26 cellular contexts compared by ENCODE assay signal in genomic region chr2:230955163-230955779, GRCh38. TPM values are rescaled to one million over a fixed set of nuclear protein-coding genes. Genes with fewer than 3 reads are reported as not detected.
"Had no signal": no experiment of that assay in that cellular context is flagged by ENCODE, and none has a peak within 500 bp of the region (broad histone marks: within the 10 kb centered on the region; RNA-seq: fewer than 3 reads in every experiment).

No MANE protein-coding gene starts in this region.

- H3K27ac ChIP-seq: brain microvascular endothelial cell, parathyroid adenoma, transverse colon, VCaP had no signal

- H3K4me3 Mint-ChIP-seq: activated naive CD4-positive, alpha-beta T cell treated with anti-CD3 and anti-CD28 coated beads, Interleukin-2, amount 10 ng/mL, durations not matched to agents 7 days and 5 days; memory B cell; nephron progenitor cell; T-cell; T-helper 2 cell treated with Interferon-gamma antibody and Interleukin-4, amounts not matched to agents 5 μg/mL and 100 μg/mL, for 36 hours had no signal

- H3K9me3 ChIP-seq: transverse colon had no signal

- ATAC-seq: activated CD4-positive, CD25-positive, alpha-beta regulatory T cell treated with anti-CD3 and anti-CD28 coated beads, Interleukin-2, amount 50 U/mL, for 24 hours; left cardiac atrium; right cardiac atrium; SK-N-SH treated with all-trans-retinoic acid at 6 μM for 48 hours; T-cell had no signal

- H3K27ac Mint-ChIP-seq: activated naive CD4-positive, alpha-beta T cell treated with anti-CD3 and anti-CD28 coated beads, Interleukin-2, amount 10 ng/mL, durations not matched to agents 7 days and 5 days; memory B cell; nephron progenitor cell; T-cell; T-helper 2 cell treated with Interferon-gamma antibody and Interleukin-4, amounts not matched to agents 5 μg/mL and 100 μg/mL, for 36 hours had no signal

- H3K36me3 ChIP-seq: brain microvascular endothelial cell, transverse colon had no signal

- H3K36me3 Mint-ChIP-seq: activated naive CD4-positive, alpha-beta T cell treated with anti-CD3 and anti-CD28 coated beads, Interleukin-2, amount 10 ng/mL, durations not matched to agents 7 days and 5 days; T-cell had no signal

- H3K27me3 ChIP-seq: brain microvascular endothelial cell had no signal

- DNase-seq: activated CD4-positive, alpha-beta T cell treated with anti-CD3 and anti-CD28 coated beads, Interleukin-2, amount 50 U/mL, for 1 hour; activated effector memory CD4-positive, alpha-beta T cell treated with anti-CD3 and anti-CD28 coated beads, Interleukin-2, amount 50 U/mL, for 16 hours; activated naive CD4-positive, alpha-beta T cell treated with anti-CD3 and anti-CD28 coated beads, Interleukin-2, amount 10 ng/mL, durations not matched to agents 7 days and 5 days; aorta; brain microvascular endothelial cell; caudate nucleus; dermis blood vessel endothelial cell; effector CD8-positive, alpha-beta T cell; foreskin melanocyte; head of caudate nucleus; hypothalamus; left cardiac atrium; nephron progenitor cell; nucleus accumbens; right cardiac atrium; stimulated activated CD4-positive, alpha-beta T cell treated with anti-CD3 and anti-CD28 coated beads, Interleukin-4, amount 100 ng/mL, for 24 hours; T-cell; transverse colon had no signal

- H3K4me3 ChIP-seq: transverse colon had no signal

- H3K9me3 Mint-ChIP-seq: activated naive CD4-positive, alpha-beta T cell treated with anti-CD3 and anti-CD28 coated beads, Interleukin-2, amount 10 ng/mL, durations not matched to agents 7 days and 5 days; T-cell; T-helper 2 cell treated with Interferon-gamma antibody and Interleukin-4, amounts not matched to agents 5 μg/mL and 100 μg/mL, for 36 hours had no signal

- H3K4me1 ChIP-seq: parathyroid adenoma had no signal

RNA-seq across cellular contexts. Expression of gene GPR55, which starts 30.2 kb away (rescaled TPM):
- total RNA-seq: dermis blood vessel endothelial cell, pulmonary artery endothelial cell, temporal lobe had no signal

RNA-seq across cellular contexts. Expression of gene SPATA3, which starts 40.6 kb away (rescaled TPM):
- total RNA-seq: aorta, dermis blood vessel endothelial cell, left cardiac atrium, pulmonary artery endothelial cell, right cardiac atrium, T-cell, temporal lobe, transverse colon had no signal
